10 cellular contexts compared by ENCODE assay signal in genomic region chr1:23593042-23593521, GRCh38. TPM values are rescaled to one million over a fixed set of nuclear protein-coding genes. Genes with fewer than 3 reads are reported as not detected.
DNase-seq lines count a peak whose midpoint lies in the region; ATAC-seq and TF ChIP-seq lines count a peak whose summit lies in the region.
"Had no signal": no experiment of that assay in that cellular context is flagged by ENCODE, and none has a peak within 500 bp of the region (broad histone marks: within the 10 kb centered on the region; RNA-seq: fewer than 3 reads in every experiment).

No MANE protein-coding gene starts in this region.

- H3K27me3 Mint-ChIP-seq in stimulated activated naive CD8-positive, alpha-beta T cell treated with anti-CD3 and anti-CD28 coated beads, Interleukin-15, Interleukin-2, amounts not matched to agents 100 ng/mL and 50 ng/mL, for 24 hours: no peaks in the 10 kb centered on the region

- no peaks in the 10 kb centered on the region for H3K9me3 Mint-ChIP-seq in stimulated activated naive CD8-positive, alpha-beta T cell treated with anti-CD3 and anti-CD28 coated beads, Interleukin-15, Interleukin-2, amounts not matched to agents 100 ng/mL and 50 ng/mL, for 24 hours
- H3K9me3 Mint-ChIP-seq: CD14-positive monocyte had no signal

- peak overlapping the region; percentile 94 for H3K27ac Mint-ChIP-seq in stimulated activated naive CD8-positive, alpha-beta T cell treated with anti-CD3 and anti-CD28 coated beads, Interleukin-15, Interleukin-2, amounts not matched to agents 100 ng/mL and 50 ng/mL, for 24 hours

- peak overlapping the region; percentile 3 for H3K4me3 Mint-ChIP-seq in stimulated activated naive CD8-positive, alpha-beta T cell treated with anti-CD3 and anti-CD28 coated beads, Interleukin-15, Interleukin-2, amounts not matched to agents 100 ng/mL and 50 ng/mL, for 24 hours
- H3K4me3 Mint-ChIP-seq: CD14-positive monocyte had no signal

- H3K27me3 ChIP-seq in foreskin keratinocyte: no peaks in the 10 kb centered on the region

- peaks cover 95% of the 10 kb centered on the region for H3K4me1 Mint-ChIP-seq in stimulated activated naive CD8-positive, alpha-beta T cell treated with anti-CD3 and anti-CD28 coated beads, Interleukin-15, Interleukin-2, amounts not matched to agents 100 ng/mL and 50 ng/mL, for 24 hours (ENCODE audit: low read depth)

- no peak for DNase-seq in stimulated activated naive CD8-positive, alpha-beta T cell treated with anti-CD3 and anti-CD28 coated beads, Interleukin-15, Interleukin-2, amounts not matched to agents 100 U/mL and 50 U/mL, for 24 hours
- peak; percentile 71 for DNase-seq in RPMI8226
- peak; percentile 98 to 99 for DNase-seq in foreskin keratinocyte
- DNase-seq in MV-4-11 (lab: John Stamatoyannopoulos, UW): no peak
- no peak for DNase-seq in NCI-H2107 (lab: John Stamatoyannopoulos, UW)
- DNase-seq: lower lobe of right lung had no signal

- peaks cover 38% of the 10 kb centered on the region for H3K4me1 ChIP-seq in foreskin keratinocyte

- TF ChIP-seq CTCF in foreskin keratinocyte (conservative IDR thresholded peaks at IDR 0.05): no peak

- ATAC-seq in stimulated activated naive CD8-positive, alpha-beta T cell treated with anti-CD3 and anti-CD28 coated beads, Interleukin-15, Interleukin-2, amounts not matched to agents 100 U/mL and 50 U/mL, for 24 hours: no peak
- ATAC-seq in foreskin keratinocyte (peak; percentile 69), HG03460 (IDR thresholded peaks at IDR 0.05; ENCODE audit: unreplicated experiment) (no peak)
- ATAC-seq in activated CD4-positive, CD25-positive, alpha-beta regulatory T cell treated with anti-CD3 and anti-CD28 coated beads, Interleukin-2, amount 50 U/mL, for 24 hours: no peak

- peak overlapping the region; percentile 98 for H3K27ac ChIP-seq in foreskin keratinocyte
- H3K27ac ChIP-seq: lower lobe of right lung had no signal

- H3K36me3 Mint-ChIP-seq in stimulated activated naive CD8-positive, alpha-beta T cell treated with anti-CD3 and anti-CD28 coated beads, Interleukin-15, Interleukin-2, amounts not matched to agents 100 ng/mL and 50 ng/mL, for 24 hours (ENCODE audit: low read depth): no peaks in the 10 kb centered on the region
- H3K36me3 Mint-ChIP-seq: CD14-positive monocyte had no signal

RNA-seq across cellular contexts. Expression of gene ID3, which starts 33.8 kb away (rescaled TPM):
- 7.8 and 13.0 TPM in 2 replicates for total RNA-seq in foreskin keratinocyte
- 10.2 and 17.0 TPM in 2 replicates for polyA plus RNA-seq in foreskin keratinocyte

Comparison
In these comparisons a context has a peak if more than half of its experiments do, and no peak if none do; other contexts are left out.
1. DNase-seq: peak in RPMI8226 (single experiment) and foreskin keratinocyte (2 of 2); none in stimulated activated naive CD8-positive, alpha-beta T cell treated with anti-CD3 and anti-CD28 coated beads, Interleukin-15, Interleukin-2, amounts not matched to agents 100 U/mL and 50 U/mL, for 24 hours (single experiment), MV-4-11 (single experiment) and NCI-H2107 (single experiment).